ENCODE assay signal across 17 cellular contexts in the genomic region with DNA sequence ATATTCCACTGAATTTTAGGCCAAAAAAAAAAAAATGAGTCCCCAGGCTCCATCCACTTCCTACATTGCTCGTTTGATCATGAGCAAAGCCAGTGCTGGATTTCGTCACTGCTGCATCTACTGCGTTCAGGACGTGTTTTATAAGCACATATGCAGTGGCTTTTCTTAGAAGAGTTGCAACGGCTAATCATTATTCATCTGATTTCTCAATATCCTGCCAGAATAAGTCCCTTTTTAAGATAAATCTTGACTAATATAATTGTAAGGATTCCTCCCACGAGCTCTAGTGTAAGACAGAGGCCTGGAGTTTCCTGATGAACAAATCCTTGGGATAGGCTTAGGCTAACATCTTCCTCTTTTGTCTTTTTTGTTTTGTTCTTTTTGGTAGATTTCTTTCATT. TPM values are rescaled to one million over a fixed set of nuclear protein-coding genes. Genes with fewer than 3 reads are reported as not detected.
A peak's percentile ranks its signal among the peaks of the same experiment; 100 is the strongest.
DNase-seq lines count a peak whose midpoint lies in the region; ATAC-seq and TF ChIP-seq lines count a peak whose summit lies in the region.
"Had no signal": no experiment of that assay in that cellular context is flagged by ENCODE, and none has a peak within 500 bp of the region (broad histone marks: within the 10 kb centered on the region; RNA-seq: fewer than 3 reads in every experiment).

No MANE protein-coding gene starts in this region.

- H3K4me3 ChIP-seq in GM23248 = no peak overlapping the region
- no peak overlapping the region for H3K4me3 ChIP-seq in fibroblast of pulmonary artery (replicated peaks; ENCODE audit: low read depth, low read length)
- no peak overlapping the region for H3K4me3 ChIP-seq in spleen
- H3K4me3 ChIP-seq: upper lobe of left lung had no signal

- no peaks in the 10 kb centered on the region for H3K9me3 Mint-ChIP-seq in effector memory CD8-positive, alpha-beta T cell
- H3K9me3 Mint-ChIP-seq: naive B cell had no signal

- TF ChIP-seq CTCF in fibroblast of pulmonary artery (IDR thresholded peaks at IDR 0.05; ENCODE audit: low read length, missing control alignments) (no peak), spleen (IDR thresholded peaks at IDR 0.05 in 8 of 11, conservative IDR thresholded peaks at IDR 0.05 in 3 of 11) (no peak)

- peak; percentile 55 for DNase-seq in GM23248
- DNase-seq in SIG-M5 (lab: John Stamatoyannopoulos, UW) = peak; percentile 20
- peak; percentile 92 for DNase-seq in fibroblast of pulmonary artery (ENCODE audit: low read depth)
- DNase-seq in spleen = no peak
- no peak for DNase-seq in effector memory CD8-positive, alpha-beta T cell
- DNase-seq: activated CD8-positive, alpha-beta memory T cell treated with anti-CD3 and anti-CD28 coated beads for 24 hours; activated effector memory CD4-positive, alpha-beta T cell treated with Interleukin-2 at 50 U/mL for 16 hours; cortex of kidney; GOT3; naive B cell; NCI-H1105; stimulated activated CD4-positive, alpha-beta T cell treated with anti-CD3 and anti-CD28 coated beads, Interleukin-4, amount 100 ng/mL, for 24 hours; SW 1271 had no signal

- ATAC-seq in GM21390 (IDR thresholded peaks at IDR 0.05; ENCODE audit: unreplicated experiment) = no peak
- ATAC-seq in HG03457 (IDR thresholded peaks at IDR 0.05; ENCODE audit: unreplicated experiment) = no peak
- no peak for ATAC-seq in HG02884 (IDR thresholded peaks at IDR 0.05; ENCODE audit: unreplicated experiment)
- no peak for ATAC-seq in effector memory CD8-positive, alpha-beta T cell (replicated peaks)

- H3K27me3 ChIP-seq in GM23248 (replicated peaks; ENCODE audit: insufficient read depth) (peaks cover 26% of the 10 kb centered on the region), spleen (replicated peaks in 1 of 7) (no peaks in the 10 kb centered on the region)
- H3K27me3 ChIP-seq: upper lobe of left lung had no signal

- H3K9me3 ChIP-seq in GM23248 (ENCODE audit: low read depth) = no peaks in the 10 kb centered on the region
- no peaks in the 10 kb centered on the region for H3K9me3 ChIP-seq in spleen
- H3K9me3 ChIP-seq: upper lobe of left lung had no signal

- TF ChIP-seq POLR2A in spleen (IDR thresholded peaks at IDR 0.05) = no peak

- H2AFZ ChIP-seq in GM23248 = no peak overlapping the region

- in situ Hi-C loops in GM23248 (cut with MboI) = no loop called here

- H3K4me3 Mint-ChIP-seq in effector memory CD8-positive, alpha-beta T cell = no peak overlapping the region
- H3K4me3 Mint-ChIP-seq: naive B cell had no signal

- H3K4me2 ChIP-seq in GM23248 (ENCODE audit: unreplicated experiment) = no peak overlapping the region

- no peaks in the 10 kb centered on the region for H3K79me2 ChIP-seq in GM23248 (ENCODE audit: insufficient read depth)

- no peaks in the 10 kb centered on the region for H3F3A ChIP-seq in GM23248 (ENCODE audit: insufficient read depth)

- H3K27ac Mint-ChIP-seq in effector memory CD8-positive, alpha-beta T cell = no peak overlapping the region

- peaks cover 28 to 33% of the 10 kb centered on the region in 2 donors for H3K27me3 Mint-ChIP-seq in effector memory CD8-positive, alpha-beta T cell

- no peaks in the 10 kb centered on the region for H3K36me3 ChIP-seq in GM23248 (ENCODE audit: low read depth)
- H3K36me3 ChIP-seq in spleen = peaks cover 0 to 5% (median 0%) of the 10 kb centered on the region in 6 donors

- 44 to 58% methylated on average over 6 of the region's 6 CpGs for WGBS in GM23248 (ENCODE audit: low coverage in 1 of 2, low lambda C conversion rate in 2 of 2, missing lambda C conversion rate in 2 of 2), 2 experiments
- 29 to 70% (median 49%) methylated on average over 6 of the region's 6 CpGs for WGBS in spleen, 5 donors

- no peaks in the 10 kb centered on the region for H4K20me1 ChIP-seq in GM23248 (ENCODE audit: insufficient read depth)

- H3K9me2 ChIP-seq in GM23248 (ENCODE audit: insufficient read depth) = no peaks in the 10 kb centered on the region

- intact Hi-C loops in spleen (cut with DNase I; ENCODE audit: low total_unique reads) = no loop called here

- H3K4me1 ChIP-seq in GM23248 (ENCODE audit: insufficient read depth) (no peaks in the 10 kb centered on the region), spleen (peaks cover 0 to 30% (median 6%) of the 10 kb centered on the region in 6 donors)

- H3K27ac ChIP-seq in GM23248 (no peak overlapping the region), spleen (peak overlapping the region in 7 of 8 donors; percentile 12 to 69 (median 49))

- H3K36me3 Mint-ChIP-seq in effector memory CD8-positive, alpha-beta T cell (ENCODE audit: insufficient read depth) = no peaks in the 10 kb centered on the region
- H3K36me3 Mint-ChIP-seq: naive B cell had no signal

- peaks cover 0 to 2% of the 10 kb centered on the region in 2 donors for H3K4me1 Mint-ChIP-seq in effector memory CD8-positive, alpha-beta T cell (ENCODE audit: low read depth in 2 of 2)
- H3K4me1 Mint-ChIP-seq: naive B cell had no signal

- H3K9ac ChIP-seq in GM23248 = no peak overlapping the region

RNA-seq across cellular contexts. Expression of a gene that starts 19.5 kb away (rescaled TPM):
- total RNA-seq in GM23248 (2014; rRNA removed; shearing (Covaris generic)) = not detected in 2 replicates
- polyA plus RNA-seq in GM23248 (2016; fragmentation: Nextera tagmentation; extraction: Ambion mirVana) (0.10 TPM in 1 of 2 replicates, not detected in the other), spleen (1 to 10 TPM; 2.6 to 7.3 (median 4.0) TPM)
- total RNA-seq in spleen = 10 to 100 TPM; 17.3 to 39.9 (median 28.6) TPM

Comparison
In these comparisons a context has a peak if more than half of its experiments do, and no peak if none do; other contexts are left out.
1. DNase-seq: peak in GM23248 (single experiment), SIG-M5 (single experiment) and fibroblast of pulmonary artery (single experiment); none in spleen (single experiment) and effector memory CD8-positive, alpha-beta T cell (0 of 3).
2. RNA of a gene that starts 19.5 kb away (total RNA-seq): 17.3 to 39.9 TPM in spleen; not detected in GM23248; every median in the first group is over 10 times any median in the second.